In genomic region chr3:129657261-129658046, GRCh38 we compare ENCODE assay signal across 13 cellular contexts. TPM values are rescaled to one million over a fixed set of nuclear protein-coding genes. Genes with fewer than 3 reads are reported as not detected.
A peak's percentile ranks its signal among the peaks of the same experiment; 100 is the strongest.
DNase-seq lines count a peak whose midpoint lies in the region; ATAC-seq and TF ChIP-seq lines count a peak whose summit lies in the region.
"Had no signal": no experiment of that assay in that cellular context is flagged by ENCODE, and none has a peak within 500 bp of the region (broad histone marks: within the 10 kb centered on the region; RNA-seq: fewer than 3 reads in every experiment).

No MANE protein-coding gene starts in this region.

- no peaks in the 10 kb centered on the region for H3K9me2 ChIP-seq in SK-N-SH

- no peak for TF ChIP-seq RAD21 in SK-N-SH (IDR thresholded peaks at IDR 0.05; ENCODE audit: low read length)

- in situ Hi-C loops in KBM-7 (cut with MboI; ENCODE audit: low pct_unique_long_range_greater_than_20kb, low sequenced_read_pairs): loop anchor here (10.0 kb wide), 1 partner anchor 167 kb away; no protein-coding TSS in a partner anchor

- peaks cover 0 to 6% of the 10 kb centered on the region in 2 experiments for H3K36me3 ChIP-seq in SK-N-SH (replicated peaks in 1 of 2; ENCODE audit: control insufficient read depth in 1 of 2, insufficient read depth in 2 of 2, low read length in 1 of 2)

- POLR2A ChIA-PET in SK-N-SH (lab: Yijun Ruan, JAX): no interaction called here

- DNase-seq in HCEC 1CT: peak; percentile 22
- DNase-seq in SK-N-SH: no peak
- no peak for DNase-seq in epithelial cell of prostate (ENCODE audit: low read depth, low spot score)
- no peak for DNase-seq in omental fat pad (ENCODE audit: low spot score)
- no peak for DNase-seq in NCI-H1105 (lab: John Stamatoyannopoulos, UW)
- DNase-seq in KBM-7: no peak
- DNase-seq: activated CD4-positive, alpha-beta T cell treated with anti-CD3 and anti-CD28 coated beads, Interleukin-2, amount 10 ng/mL, durations not matched to agents 24 days and 14 days; activated naive CD4-positive, alpha-beta T cell; hippocampal formation; MM.1S; NCI-H524 treated with DMSO at 0.1 percent for 48 hours had no signal

- H3K4me1 ChIP-seq in SK-N-SH (ENCODE audit: control insufficient read depth in 1 of 2, insufficient read depth in 2 of 2, low read depth in 1 of 2, low read length in 1 of 2): peaks cover 2 to 28% of the 10 kb centered on the region in 2 experiments; a peak in 2 of 4 replicates

- H3F3A ChIP-seq in SK-N-SH (replicated peaks; ENCODE audit: insufficient read depth): peaks cover 8% of the 10 kb centered on the region

- no peak for TF ChIP-seq CTCF in SK-N-SH (IDR thresholded peaks at IDR 0.05)
- TF ChIP-seq CTCF in omental fat pad (IDR thresholded peaks at IDR 0.05): no peak

- H3K9me3 ChIP-seq in SK-N-SH: no peaks in the 10 kb centered on the region

- H4K20me1 ChIP-seq in SK-N-SH (ENCODE audit: insufficient read depth): no peaks in the 10 kb centered on the region

- CTCF ChIA-PET in SK-N-SH (lab: Yijun Ruan, JAX): no interaction called here

- WGBS in SK-N-SH (ENCODE audit: low lambda C conversion rate): 74% methylated on average over 2 of the region's 2 CpGs

- no peak for TF ChIP-seq EP300 in SK-N-SH (IDR thresholded peaks at IDR 0.05; ENCODE audit: borderline replicate concordance in 1 of 2, low read depth in 1 of 2, low read length in 1 of 2)

- peak; percentile 44 for ATAC-seq in omental fat pad (ENCODE audit: low FRiP score)
- ATAC-seq in HG03159 (IDR thresholded peaks at IDR 0.05; ENCODE audit: unreplicated experiment): no peak
- ATAC-seq in GM21576 (IDR thresholded peaks at IDR 0.05; ENCODE audit: unreplicated experiment): no peak

- H2AFZ ChIP-seq in SK-N-SH (ENCODE audit: low read depth): no peak overlapping the region

- no peak overlapping the region for H3K9ac ChIP-seq in SK-N-SH

- no peak overlapping the region for H3K4me2 ChIP-seq in SK-N-SH

- H3K27ac ChIP-seq in SK-N-SH (ENCODE audit: low read depth in 2 of 2, low read length in 1 of 2): no peak overlapping the region; a peak in 1 of 4 replicates
- H3K27ac ChIP-seq in epithelial cell of prostate: peak overlapping the region; percentile 33

- no peaks in the 10 kb centered on the region for H3K27me3 ChIP-seq in SK-N-SH (ENCODE audit: insufficient read depth)

- no peak overlapping the region for H3K4me3 ChIP-seq in SK-N-SH (ENCODE audit: low read depth in 2 of 2, low read length in 1 of 2)

- peaks cover 13% of the 10 kb centered on the region; the same call in 1 of the 2 replicates for H3K79me2 ChIP-seq in SK-N-SH (ENCODE audit: insufficient read depth)

TF ChIP-seq in SK-N-SH, 30 proteins besides CTCF, POLR2A, EP300 and RAD21:
- peak; percentile 62 for TF ChIP-seq NFIC (IDR thresholded peaks at IDR 0.05; ENCODE audit: borderline replicate concordance)
- peak; percentile 17; the same call in 1 of the 2 replicates for TF ChIP-seq FOSL2 (IDR thresholded peaks at IDR 0.05; ENCODE audit: borderline replicate concordance, low read depth)
- TF ChIP-seq ZBTB33 (IDR thresholded peaks at IDR 0.05; ENCODE audit: borderline replicate concordance, low read depth): no peak

RNA-seq across cellular contexts. Expression of gene PLXND1, which starts 51.0 kb away (rescaled TPM):
- 43.0 and 53.5 TPM in 2 replicates for polyA plus RNA-seq in SK-N-SH (2012; rRNA removed)
- polyA plus RNA-seq in SK-N-SH (2012; cell fraction: cytosol; rRNA removed): 26.5 and 37.7 TPM in 2 replicates
- 122 and 155 TPM in 2 replicates for polyA plus RNA-seq in SK-N-SH (2012; cell fraction: nucleus; rRNA removed)
- total RNA-seq in omental fat pad: 100 to 1,000 TPM in 3 of 4 donors, 10 to 100 TPM in 1; 82.7 to 364 (median 170) TPM
